In genomic region chr10:45599646-45600045, GRCh38 we compare ENCODE assay signal across 19 cellular contexts.
"Had no signal": no experiment of that assay in that cellular context is flagged by ENCODE, and none has a peak within 500 bp of the region (broad histone marks: within the 10 kb centered on the region; RNA-seq: fewer than 3 reads in every experiment).

No MANE protein-coding gene starts in this region.

- ATAC-seq: effector memory CD8-positive, alpha-beta T cell; gastroesophageal sphincter; heart left ventricle; left lung; left ventricle myocardium superior; lower lobe of right lung had no signal

- H3K9me3 Mint-ChIP-seq: effector memory CD8-positive, alpha-beta T cell had no signal

- H3K27ac Mint-ChIP-seq: dendritic cell treated with granulocyte-macrophage colony-stimulating factor and Interleukin-4, amounts not matched to agents 40 ng/mL and 50 ng/mL, for 4 days; effector memory CD8-positive, alpha-beta T cell; mesothelial cell of epicardium had no signal

- FAIRE-seq: endothelial cell of umbilical vein, frontal cortex, islet of Langerhans, keratinocyte had no signal

- H3K4me3 Mint-ChIP-seq: dendritic cell treated with granulocyte-macrophage colony-stimulating factor and Interleukin-4, amounts not matched to agents 40 ng/mL and 50 ng/mL, for 4 days; effector memory CD8-positive, alpha-beta T cell; mesothelial cell of epicardium had no signal

- H3K27me3 ChIP-seq: colonic mucosa had no signal

- H3K36me3 ChIP-seq: colonic mucosa, esophagus muscularis mucosa, gastroesophageal sphincter, heart left ventricle, left lung, lower lobe of right lung had no signal

- H3K4me1 ChIP-seq: colonic mucosa, foreskin keratinocyte had no signal

- DNase-seq: cortex of kidney; effector CD8-positive, alpha-beta T cell; effector memory CD8-positive, alpha-beta T cell; heart left ventricle; hippocampal formation; left cardiac atrium; left lung; left ventricle myocardium superior; lower lobe of right lung had no signal

- H3K9me3 ChIP-seq: colonic mucosa, esophagus muscularis mucosa, gastroesophageal sphincter, heart left ventricle, left lung, lower lobe of right lung had no signal

- H3K27ac ChIP-seq: colonic mucosa, esophagus muscularis mucosa, foreskin keratinocyte, gastroesophageal sphincter, heart left ventricle, left lung, lower lobe of right lung had no signal
